Comparison of ENCODE assay signal across 15 cellular contexts in the genomic region with DNA sequence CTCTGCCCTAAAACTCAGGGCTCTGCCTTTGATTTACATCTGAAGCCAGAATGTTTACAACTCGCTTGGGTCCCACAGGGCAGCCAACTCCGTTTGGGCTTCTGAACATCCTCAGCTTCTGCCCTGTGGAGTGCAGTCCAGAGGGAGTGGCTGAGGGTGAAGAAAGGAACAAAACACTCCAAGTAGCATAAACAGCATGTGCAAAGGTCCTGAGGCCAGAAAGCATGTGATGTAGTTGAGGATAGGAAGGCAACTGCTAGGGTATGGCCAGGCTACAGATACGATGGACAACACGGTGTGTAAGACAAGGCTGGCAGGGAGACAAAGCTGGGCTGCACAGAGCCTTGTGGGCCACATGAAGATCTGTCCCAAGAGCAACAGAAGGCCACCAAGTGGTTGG. TPM values are rescaled to one million over a fixed set of nuclear protein-coding genes. Genes with fewer than 3 reads are reported as not detected.
DNase-seq lines count a peak whose midpoint lies in the region; ATAC-seq, FAIRE-seq and TF ChIP-seq lines count a peak whose summit lies in the region.
"Had no signal": no experiment of that assay in that cellular context is flagged by ENCODE, and none has a peak within 500 bp of the region (broad histone marks: within the 10 kb centered on the region; RNA-seq: fewer than 3 reads in every experiment).

No MANE protein-coding gene starts in this region.

- no peak for DNase-seq in RWPE2 (ENCODE audit: low spot score)
- DNase-seq in H1 (ENCODE audit: low read depth in 1 of 2, low spot score in 2 of 2) = no peak
- DNase-seq in neural crest cell (ENCODE audit: low read depth, low spot score) = no peak
- DNase-seq in transverse colon = no peak
- no peak for DNase-seq in NCI-H187 (lab: John Stamatoyannopoulos, UW)
- DNase-seq in A172 (ENCODE audit: low spot score) = no peak
- no peak for DNase-seq in stimulated activated CD4-positive, alpha-beta T cell treated with anti-CD3 and anti-CD28 coated beads, Interleukin-1b, Interleukin-23, amount 100 ng/mL, for 48 hours
- DNase-seq: activated CD4-positive, alpha-beta T cell treated with anti-CD3 and anti-CD28 coated beads, Interleukin-2, amount 50 U/mL, for 4 hours; activated naive CD8-positive, alpha-beta T cell treated with anti-CD3 and anti-CD28 coated beads, Interleukin-2, amount 10 ng/mL, durations not matched to agents 7 days and 5 days; NCI-H1436 treated with DMSO at 0.1 percent for 48 hours; SJCRH30; T-helper 9 cell had no signal

- H2BK20ac ChIP-seq in H1 (ENCODE audit: low read length) = 0 out of 2 replicates have a peak overlapping the region, but pooled peaks have one; percentile 15

- intact Hi-C loops in transverse colon (cut with DNase I; ENCODE audit: low total_unique reads) = no loop called here

- H3K36me3 ChIP-seq in RWPE2 (ENCODE audit: low read depth) (peaks cover 98% of the 10 kb centered on the region), H1 (ENCODE audit: control insufficient read depth in 2 of 4, insufficient read depth in 4 of 4, low read length in 3 of 4) (peaks cover 11 to 64% (median 36%) of the 10 kb centered on the region in 4 experiments), transverse colon (peaks cover 0 to 39% (median 11%) of the 10 kb centered on the region in 4 donors)
- H3K36me3 ChIP-seq: SJCRH30 had no signal

- no peaks in the 10 kb centered on the region for H3K9me3 Mint-ChIP-seq in neural crest cell
- H3K9me3 Mint-ChIP-seq: activated naive CD8-positive, alpha-beta T cell treated with anti-CD3 and anti-CD28 coated beads, Interleukin-2, amount 10 ng/mL, durations not matched to agents 7 days and 5 days; stimulated activated naive CD8-positive, alpha-beta T cell treated with anti-CD3 and anti-CD28 coated beads, Interleukin-15, Interleukin-2, amounts not matched to agents 100 ng/mL and 50 ng/mL, for 24 hours had no signal

- H2AFZ ChIP-seq in H1 (ENCODE audit: low read length) = no peak overlapping the region

- no peaks in the 10 kb centered on the region for H3K23me2 ChIP-seq in H1 (ENCODE audit: low read depth, low read length)

- no peak overlapping the region for H3K4me3 Mint-ChIP-seq in neural crest cell
- H3K4me3 Mint-ChIP-seq: activated naive CD8-positive, alpha-beta T cell treated with anti-CD3 and anti-CD28 coated beads, Interleukin-2, amount 10 ng/mL, durations not matched to agents 7 days and 5 days; stimulated activated naive CD8-positive, alpha-beta T cell treated with anti-CD3 and anti-CD28 coated beads, Interleukin-15, Interleukin-2, amounts not matched to agents 100 ng/mL and 50 ng/mL, for 24 hours had no signal

- no peak overlapping the region for H3K4ac ChIP-seq in H1 (replicated peaks; ENCODE audit: insufficient read length, low read depth, low read length)

- FAIRE-seq in H1 (lab: Jason Lieb, UNC) = no peak
- FAIRE-seq: endothelial cell of umbilical vein, islet of Langerhans had no signal

- H4K91ac ChIP-seq in H1 (replicated peaks; ENCODE audit: insufficient read length, low read length) = no peak overlapping the region

- peaks cover 49% of the 10 kb centered on the region for H3K36me3 Mint-ChIP-seq in neural crest cell (ENCODE audit: low read depth)

- in situ Hi-C loops in transverse colon (cut with MboI; ENCODE audit: low pct_ligation_motif_present in 1 of 4, low pct_unique_long_range_greater_than_20kb in 1 of 4, low sequenced_read_pairs in 3 of 4) = loop anchor here in 1 of 4 donors (25.0 kb wide), 1 partner anchor 199 kb away; no protein-coding TSS in a partner anchor

- H4K5ac ChIP-seq in H1 (ENCODE audit: insufficient read length, low read depth, low read length) = no peak overlapping the region

- H3K4me3 ChIP-seq in RWPE2 (ENCODE audit: severe bottlenecking) (no peak overlapping the region), H1 (ENCODE audit: extremely low read depth in 1 of 4, insufficient read depth in 2 of 4, low read depth in 3 of 4, low read length in 4 of 4) (no peak overlapping the region), transverse colon (no peak overlapping the region)
- H3K4me3 ChIP-seq: SJCRH30 had no signal

- H2BK5ac ChIP-seq in H1 (ENCODE audit: low read depth, low read length) = peak overlapping the region; percentile 50; the same call in 1 of the 2 replicates

- H3K79me2 ChIP-seq in H1 (ENCODE audit: control insufficient read depth in 1 of 2, insufficient read depth in 2 of 2, low read length in 2 of 2) = peaks cover 21 to 82% of the 10 kb centered on the region in 2 experiments

- peak overlapping the region; percentile 91; the same call in 1 of the 2 replicates for H2BK12ac ChIP-seq in H1 (ENCODE audit: low read depth, low read length)

- H3K27me3 ChIP-seq in RWPE2 (ENCODE audit: insufficient read depth, poor library complexity, severe bottlenecking) (no peaks in the 10 kb centered on the region), H1 (replicated peaks in 1 of 4; ENCODE audit: control insufficient read depth in 3 of 4, extremely low read depth in 1 of 4, insufficient read depth in 3 of 4, low read length in 3 of 4) (no peaks in the 10 kb centered on the region), transverse colon (no peaks in the 10 kb centered on the region)
- H3K27me3 ChIP-seq: SJCRH30 had no signal

- H2BK15ac ChIP-seq in H1 (ENCODE audit: low read length) = no peak overlapping the region

- H3K18ac ChIP-seq in H1 (ENCODE audit: extremely low read depth, low read length) = 0 out of 2 replicates have a peak overlapping the region, but pooled peaks have one; percentile 41

- H3K27ac ChIP-seq in RWPE2 (ENCODE audit: poor library complexity, severe bottlenecking) = peak overlapping the region; percentile 92
- no peak overlapping the region; the same call in 1 of the 2 replicates for H3K27ac ChIP-seq in H1 (ENCODE audit: low read depth, low read length)
- peak overlapping the region; percentile 61 to 74 (median 61) for H3K27ac ChIP-seq in transverse colon
- H3K27ac ChIP-seq: SJCRH30 had no signal

- peak overlapping the region; percentile 87 for H2AK5ac ChIP-seq in H1 (ENCODE audit: low read depth, low read length)

- CTCF ChIA-PET in H1 (lab: Charles Lee; ENCODE audit: partially characterized antibody) = interaction anchor here (1.1 to 2.4 kb wide), 6 partner anchors 10 to 108 kb away, joined by 3 to 14 read pairs (median 4); no protein-coding TSS in a partner anchor

- no peaks in the 10 kb centered on the region for H3K27me3 Mint-ChIP-seq in neural crest cell (ENCODE audit: low read depth)

- no peak for ATAC-seq in RWPE2 (ENCODE audit: low read depth)

- no peak overlapping the region for H4K8ac ChIP-seq in H1 (ENCODE audit: extremely low read depth, insufficient read depth, low read length)

- H3K56ac ChIP-seq in H1 (replicated peaks; ENCODE audit: insufficient read length, low read depth, low read length) = no peak overlapping the region

- no peak for TF ChIP-seq RAD21 in H1 (IDR thresholded peaks at IDR 0.05 in 1 of 2, conservative IDR thresholded peaks at IDR 0.05 in 1 of 2; ENCODE audit: low read depth in 2 of 2, low read length in 2 of 2)

- TF ChIP-seq POLR2A in H1 (IDR thresholded peaks at IDR 0.05; ENCODE audit: control extremely low read depth in 1 of 2, low read depth in 2 of 2, low read length in 2 of 2) (no peak), transverse colon (IDR thresholded peaks at IDR 0.05) (no peak)

- peak overlapping the region in 1 of 2 experiments; percentile 62; a peak in 1 of 4 replicates for H3K4me2 ChIP-seq in H1 (ENCODE audit: insufficient read depth in 1 of 2, low read depth in 2 of 2, low read length in 2 of 2)

- no peak for TF ChIP-seq EP300 in H1 (IDR thresholded peaks at IDR 0.05; ENCODE audit: borderline replicate concordance in 1 of 2, low read depth in 2 of 2, low read length in 2 of 2)
- no peak for TF ChIP-seq EP300 in transverse colon (IDR thresholded peaks at IDR 0.05; ENCODE audit: low read depth)

- H3K4me1 Mint-ChIP-seq in neural crest cell = peaks cover 64% of the 10 kb centered on the region
- H3K4me1 Mint-ChIP-seq: activated naive CD8-positive, alpha-beta T cell treated with anti-CD3 and anti-CD28 coated beads, Interleukin-2, amount 10 ng/mL, durations not matched to agents 7 days and 5 days had no signal

- peaks cover 25% of the 10 kb centered on the region for H3K79me1 ChIP-seq in H1 (ENCODE audit: low read depth, low read length)

- no peak overlapping the region for H2BK120ac ChIP-seq in H1 (replicated peaks; ENCODE audit: low read depth, low read length)

- 73% methylated on average over 4 of the region's 4 CpGs; no CpG with 5 or more reads in 1 of the 2 experiments for WGBS in H1 (ENCODE audit: extremely low coverage in 1 of 2, insufficient coverage in 1 of 2, insufficient read length in 1 of 2, insufficient replicate concordance in 2 of 2, low coverage in 1 of 2, low lambda C conversion rate in 2 of 2, missing lambda C conversion rate in 1 of 2), 2 experiments
- WGBS in transverse colon (ENCODE audit: low coverage in 1 of 2), 2 donors = 61 to 69% methylated on average over 2 to 4 of the region's 4 CpGs

- no peak overlapping the region for H3K14ac ChIP-seq in H1 (ENCODE audit: insufficient read length)

- TF ChIP-seq CTCF in RWPE2 (IDR thresholded peaks at IDR 0.05; ENCODE audit: poor library complexity, severe bottlenecking) (no peak), H1 (IDR thresholded peaks at IDR 0.05; ENCODE audit: control extremely low read depth in 1 of 3, insufficient read depth in 1 of 3, low read depth in 1 of 3, low read length in 3 of 3) (no peak), neural crest cell (conservative IDR thresholded peaks at IDR 0.05) (no peak), transverse colon (IDR thresholded peaks at IDR 0.05) (no peak)

- peaks cover 6 to 29% of the 10 kb centered on the region in 2 experiments for H4K20me1 ChIP-seq in H1 (replicated peaks in 1 of 2; ENCODE audit: control insufficient read depth in 1 of 2, insufficient read depth in 2 of 2, low read length in 2 of 2)

- H3K27ac Mint-ChIP-seq in neural crest cell (ENCODE audit: unreplicated experiment) = peak overlapping the region; percentile 36
- H3K27ac Mint-ChIP-seq: stimulated activated naive CD8-positive, alpha-beta T cell treated with anti-CD3 and anti-CD28 coated beads, Interleukin-15, Interleukin-2, amounts not matched to agents 100 ng/mL and 50 ng/mL, for 24 hours had no signal

- H3K4me1 ChIP-seq in RWPE2 (ENCODE audit: insufficient read depth, poor library complexity, severe bottlenecking) = peaks cover 38% of the 10 kb centered on the region
- peaks cover 22 to 46% (median 36%) of the 10 kb centered on the region in 4 experiments for H3K4me1 ChIP-seq in H1 (replicated peaks in 1 of 4; ENCODE audit: control insufficient read depth in 3 of 4, insufficient read depth in 4 of 4, low read length in 3 of 4)
- H3K4me1 ChIP-seq in transverse colon = peaks cover 18 to 57% (median 25%) of the 10 kb centered on the region in 4 donors

- POLR2A ChIA-PET in H1 (lab: Charles Lee; ENCODE audit: partially characterized antibody) = interaction anchor here (1.2 to 2.0 kb wide), 3 partner anchors 11 to 13 kb away, joined by 4 to 8 read pairs (median 4); a partner anchor contains a TSS

- H3K23ac ChIP-seq in H1 (ENCODE audit: insufficient read length) = no peak overlapping the region

- H3K9me3 ChIP-seq in RWPE2 (ENCODE audit: severe bottlenecking) (no peaks in the 10 kb centered on the region), H1 (ENCODE audit: insufficient read depth in 2 of 2, low read depth in 1 of 2, low read length in 1 of 2) (no peaks in the 10 kb centered on the region), transverse colon (no peaks in the 10 kb centered on the region)
- H3K9me3 ChIP-seq: SJCRH30 had no signal

- H3K9ac ChIP-seq in H1 (replicated peaks in 1 of 4; ENCODE audit: extremely low read depth in 1 of 4, low read depth in 3 of 4, low read length in 3 of 4) = no peak overlapping the region

RNA-seq across cellular contexts. Expression of a gene that starts 12.5 kb away (rescaled TPM):
- total RNA-seq in H1 (2021; fragmentation: NEBNext Ultra II Directional; extraction: Animal tissue kit (Norgen Biotek cat#: 25700)) = 27.3 and 29.1 TPM in 2 replicates
- 13.5 and 19.7 TPM in 2 replicates for polyA plus RNA-seq in H1 (2011; rRNA removed)
- polyA plus RNA-seq in H1 (2011; cell fraction: cytosol; rRNA removed) = 18.4 TPM
- polyA plus RNA-seq in H1 (2011; cell fraction: nucleus; rRNA removed) = 65.7 TPM
- 19.6 to 22.8 TPM (median 21.2 TPM) in 4 replicates for polyA plus RNA-seq in H1 (2012, experiment 1 of 2)
- polyA plus RNA-seq in H1 (2012, experiment 2 of 2) = 6.3 TPM
- 18.1 TPM for polyA plus RNA-seq in H1 (2013, experiment 1 of 2)
- 15.5 TPM for polyA plus RNA-seq in H1 (2013, experiment 2 of 2)
- 83.6 and 86.3 TPM in 2 replicates for polyA minus RNA-seq in H1 (2011; rRNA and poly(A)+ RNA removed)
- polyA minus RNA-seq in H1 (2011; cell fraction: cytosol; rRNA and poly(A)+ RNA removed) = 65.6 TPM
- 76.8 TPM for polyA minus RNA-seq in H1 (2011; cell fraction: nucleus; rRNA and poly(A)+ RNA removed)
- 67.7 and 70.3 TPM in 2 replicates for total RNA-seq in neural crest cell
- 100 to 1,000 TPM in 3 of 4 donors, 10 to 100 TPM in 1; 75.0 to 117 (median 109) TPM for total RNA-seq in transverse colon
- total RNA-seq in A172 (2014; rRNA removed; shearing (Covaris generic)) = 6.2 and 9.4 TPM in 2 replicates
